In the genomic region with DNA sequence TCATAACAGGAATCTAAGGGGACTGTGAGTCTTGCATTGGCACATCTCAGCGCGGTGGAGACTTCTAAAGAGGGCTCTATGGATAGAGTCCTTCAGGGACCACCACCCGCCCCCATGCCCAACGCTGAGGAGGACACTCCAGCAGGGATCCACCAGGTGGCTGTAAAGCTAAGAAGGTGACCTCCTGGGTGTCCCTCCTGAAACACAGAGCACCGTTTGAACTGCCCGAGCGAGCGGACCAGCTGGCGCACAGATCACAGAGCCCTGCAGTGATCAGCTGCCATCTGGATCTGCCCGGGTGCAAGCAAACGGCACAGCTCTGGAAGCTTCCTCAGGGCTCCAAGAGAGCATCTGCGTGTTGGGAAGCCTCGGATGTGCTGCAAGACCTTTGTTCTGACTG, we compare ENCODE assay signal across 9 cellular contexts. TPM values are rescaled to one million over a fixed set of nuclear protein-coding genes. Genes with fewer than 3 reads are reported as not detected.
A peak's percentile ranks its signal among the peaks of the same experiment; 100 is the strongest.
DNase-seq lines count a peak whose midpoint lies in the region; TF ChIP-seq lines count a peak whose summit lies in the region.
"Had no signal": no experiment of that assay in that cellular context is flagged by ENCODE, and none has a peak within 500 bp of the region (broad histone marks: within the 10 kb centered on the region; RNA-seq: fewer than 3 reads in every experiment).

No MANE protein-coding gene starts in this region.

- H3K9me3 Mint-ChIP-seq in chondrocyte (ENCODE audit: low read depth) (no peaks in the 10 kb centered on the region), endothelial cell (ENCODE audit: unreplicated experiment) (no peaks in the 10 kb centered on the region)
- H3K9me3 Mint-ChIP-seq: CD8-positive, alpha-beta T cell had no signal

- H4K20me1 ChIP-seq in BLaER1 = no peaks in the 10 kb centered on the region

- H3K4me3 ChIP-seq in BLaER1 (no peak overlapping the region), prostate gland (no peak overlapping the region)

- no peaks in the 10 kb centered on the region for H3K36me3 Mint-ChIP-seq in chondrocyte (ENCODE audit: low read depth)
- H3K36me3 Mint-ChIP-seq in endothelial cell (ENCODE audit: low read depth, unreplicated experiment) = no peaks in the 10 kb centered on the region
- H3K36me3 Mint-ChIP-seq: CD8-positive, alpha-beta T cell had no signal

- H3K4me3 Mint-ChIP-seq in chondrocyte (ENCODE audit: unreplicated experiment) (no peak overlapping the region), endothelial cell (ENCODE audit: unreplicated experiment) (no peak overlapping the region)
- H3K4me3 Mint-ChIP-seq: CD8-positive, alpha-beta T cell had no signal

- TF ChIP-seq POLR2A in prostate gland (IDR thresholded peaks at IDR 0.05) = no peak

- H3K9ac ChIP-seq in BLaER1 = no peak overlapping the region

- peak overlapping the region; percentile 75 for H3K4me2 ChIP-seq in BLaER1

- peaks cover 63% of the 10 kb centered on the region for H3K4me1 ChIP-seq in BLaER1
- H3K4me1 ChIP-seq in prostate gland (replicated peaks) = no peaks in the 10 kb centered on the region

- H3K4me1 Mint-ChIP-seq in chondrocyte (ENCODE audit: low read depth) = peaks cover 72% of the 10 kb centered on the region
- no peaks in the 10 kb centered on the region for H3K4me1 Mint-ChIP-seq in endothelial cell (ENCODE audit: unreplicated experiment)

- no peaks in the 10 kb centered on the region for H3K27me3 ChIP-seq in BLaER1
- H3K27me3 ChIP-seq in prostate gland (replicated peaks; ENCODE audit: insufficient read depth) = no peaks in the 10 kb centered on the region

- no peaks in the 10 kb centered on the region for H3K36me3 ChIP-seq in BLaER1
- no peaks in the 10 kb centered on the region for H3K36me3 ChIP-seq in prostate gland

- intact Hi-C loops in prostate gland (cut with DNase I) = no loop called here

- H3K27ac ChIP-seq in BLaER1 (no peak overlapping the region), prostate gland (peak overlapping the region; percentile 71 to 73)

- H3K27ac Mint-ChIP-seq in chondrocyte (ENCODE audit: unreplicated experiment) = peak overlapping the region; percentile 92
- no peak overlapping the region for H3K27ac Mint-ChIP-seq in endothelial cell (ENCODE audit: unreplicated experiment)

- H3K27me3 Mint-ChIP-seq in chondrocyte (ENCODE audit: low read depth) = no peaks in the 10 kb centered on the region
- no peaks in the 10 kb centered on the region for H3K27me3 Mint-ChIP-seq in endothelial cell (ENCODE audit: unreplicated experiment)

- H3K9me3 ChIP-seq in BLaER1 (no peaks in the 10 kb centered on the region), prostate gland (no peaks in the 10 kb centered on the region)

- TF ChIP-seq CTCF in chondrocyte (IDR thresholded peaks at IDR 0.05) (no peak), prostate gland (IDR thresholded peaks at IDR 0.05) (peak in 1 of 4 experiments; percentile 9), endothelial cell (IDR thresholded peaks at IDR 0.05; ENCODE audit: unreplicated experiment) (no peak)

- 38% methylated on average over 13 of the region's 13 CpGs for WGBS in prostate gland

- DNase-seq in NCI-H446 treated with DMSO at 0.1 percent for 48 hours (lab: John Stamatoyannopoulos, UW) = peak; percentile 49
- no peak for DNase-seq in chondrocyte (ENCODE audit: low spot score)
- no peak for DNase-seq in prostate gland (ENCODE audit: low spot score)
- DNase-seq in NK-92 (lab: John Stamatoyannopoulos, UW; ENCODE audit: unreplicated experiment) = no peak
- DNase-seq in activated CD8-positive, alpha-beta memory T cell treated with anti-CD3 and anti-CD28 coated beads for 24 hours = no peak
- no peak for DNase-seq in endothelial cell (ENCODE audit: low spot score)
- no peak for DNase-seq in foreskin melanocyte

RNA-seq across cellular contexts. Expression of gene LYST, which starts 51.3 kb away (rescaled TPM):
- total RNA-seq in chondrocyte (14.9 to 16.4 TPM (median 16.0 TPM) in 3 replicates), prostate gland (10 to 100 TPM; 21.9 to 41.7 TPM), endothelial cell (ENCODE audit: unreplicated experiment) (7.4 TPM)
